ENCODE assay signal across 8 cellular contexts in genomic region chr19:13953021-13953531, GRCh38. TPM values are rescaled to one million over a fixed set of nuclear protein-coding genes. Genes with fewer than 3 reads are reported as not detected.
DNase-seq lines count a peak whose midpoint lies in the region; ATAC-seq and TF ChIP-seq lines count a peak whose summit lies in the region.

No MANE protein-coding gene starts in this region.

- no peaks in the 10 kb centered on the region for H3K9me3 ChIP-seq in CD8-positive, alpha-beta T cell (ENCODE audit: low read length)
- no peaks in the 10 kb centered on the region for H3K9me3 ChIP-seq in iPS-20b (ENCODE audit: insufficient read depth, low read depth, low read length)
- H3K9me3 ChIP-seq in spleen: no peaks in the 10 kb centered on the region

- peak overlapping the region; percentile 82 for H3K4me3 Mint-ChIP-seq in CD8-positive, alpha-beta T cell
- peak overlapping the region; percentile 90 to 98 (median 92) for H3K4me3 Mint-ChIP-seq in brain

- no peak for TF ChIP-seq POLR2A in spleen (IDR thresholded peaks at IDR 0.05)

- POLR2A ChIA-PET in CD8-positive, alpha-beta T cell (lab: Charles Lee): interaction anchor here (1.0 to 4.2 kb wide), 12 partner anchors 26 to 184 kb away, joined by 3 to 25 read pairs (median 6); partner anchors contain the start of genes ASF1B, IL27RA and RFX1

- H3K27me3 ChIP-seq in CD8-positive, alpha-beta T cell (ENCODE audit: insufficient read depth, low read length): no peaks in the 10 kb centered on the region
- H3K27me3 ChIP-seq in iPS-20b (ENCODE audit: insufficient read depth, low read length) (no peaks in the 10 kb centered on the region), spleen (replicated peaks in 1 of 7) (no peaks in the 10 kb centered on the region)

- H3K9me3 Mint-ChIP-seq in CD8-positive, alpha-beta T cell: no peaks in the 10 kb centered on the region
- H3K9me3 Mint-ChIP-seq in brain: peaks cover 0 to 5% (median 0%) of the 10 kb centered on the region in 5 experiments

- H3K4me3 ChIP-seq in CD8-positive, alpha-beta T cell (ENCODE audit: low read depth, low read length): peak overlapping the region; percentile 63
- H3K4me3 ChIP-seq in LNCaP clone FGC (ENCODE audit: low read depth, low read length) (peak overlapping the region; percentile 84), iPS-20b (ENCODE audit: low read length) (peak overlapping the region; percentile 99), spleen (peak overlapping the region; percentile 70 to 93 (median 78))

- peak in 2 of 7 experiments; percentile 16 to 52 for DNase-seq in CD8-positive, alpha-beta T cell
- DNase-seq in LNCaP clone FGC (ENCODE audit: low read depth) (no peak), spleen (no peak), T1000 (lab: John Stamatoyannopoulos, UW) (no peak), HuH-7 (ENCODE audit: low spot score) (no peak)

- intact Hi-C loops in CD8-positive, alpha-beta T cell (cut with DNase I, micrococcal nuclease): loop anchor here in 1 of 2 experiments (5.0 kb wide), 1 partner anchor 94 kb away; no protein-coding TSS in a partner anchor
- intact Hi-C loops in spleen (cut with DNase I; ENCODE audit: low total_unique reads): loop anchor here (10.0 kb wide), 1 partner anchor 82 kb away; the partner anchor contains the start of gene IL27RA

- no peaks in the 10 kb centered on the region for H3K27me3 Mint-ChIP-seq in CD8-positive, alpha-beta T cell (ENCODE audit: low read depth)
- peaks cover 6% of the 10 kb centered on the region for H3K27me3 Mint-ChIP-seq in brain

- peak overlapping the region; percentile 76 for H3K27ac ChIP-seq in CD8-positive, alpha-beta T cell (ENCODE audit: low read depth, low read length)
- H3K27ac ChIP-seq in iPS-20b (ENCODE audit: low read length) (peak overlapping the region; percentile 61), spleen (peak overlapping the region in 6 of 8 donors; percentile 82 to 94 (median 92))

- TF ChIP-seq CTCF in CD8-positive, alpha-beta T cell (IDR thresholded peaks at IDR 0.05): no peak
- TF ChIP-seq CTCF in LNCaP clone FGC (IDR thresholded peaks at IDR 0.05; ENCODE audit: control insufficient read depth, extremely low read depth, insufficient read depth): no peak
- no peak for TF ChIP-seq CTCF in brain (conservative IDR thresholded peaks at IDR 0.05)
- no peak for TF ChIP-seq CTCF in spleen (IDR thresholded peaks at IDR 0.05 in 8 of 11, conservative IDR thresholded peaks at IDR 0.05 in 3 of 11)

- CTCF ChIA-PET in CD8-positive, alpha-beta T cell (lab: Charles Lee): interaction anchor here (1.0 to 1.9 kb wide), 7 partner anchors 46 to 129 kb away, joined by 3 to 9 read pairs (median 4); partner anchors contain the start of gene RFX1

- peaks cover 32% of the 10 kb centered on the region for H3K36me3 Mint-ChIP-seq in CD8-positive, alpha-beta T cell
- H3K36me3 Mint-ChIP-seq in brain: peaks cover 14% of the 10 kb centered on the region

- peaks cover 29% of the 10 kb centered on the region for H3K36me3 ChIP-seq in CD8-positive, alpha-beta T cell (ENCODE audit: insufficient read depth, low read length)
- H3K36me3 ChIP-seq in iPS-20b (ENCODE audit: insufficient read depth, low read depth, low read length): peaks cover 43% of the 10 kb centered on the region
- H3K36me3 ChIP-seq in spleen: peaks cover 4 to 42% (median 36%) of the 10 kb centered on the region in 6 donors

- ATAC-seq in CD8-positive, alpha-beta T cell: no peak
- no peak for ATAC-seq in GM18498 (IDR thresholded peaks at IDR 0.05; ENCODE audit: unreplicated experiment)

- peak overlapping the region; percentile 85; the same call in 1 of the 2 replicates for H3K9ac ChIP-seq in iPS-20b (ENCODE audit: low read depth, low read length)

- WGBS in spleen, 5 donors: 9 to 21% (median 13%) methylated on average over 8 to 10 of the region's 10 CpGs

- peak overlapping the region; percentile 73 for H3K27ac Mint-ChIP-seq in CD8-positive, alpha-beta T cell
- peak overlapping the region; percentile 77 to 93 (median 91) for H3K27ac Mint-ChIP-seq in brain

- peaks cover 14% of the 10 kb centered on the region for H3K4me1 ChIP-seq in CD8-positive, alpha-beta T cell (ENCODE audit: insufficient read depth, low read length)
- H3K4me1 ChIP-seq in iPS-20b (ENCODE audit: insufficient read depth, low read length): 0 out of 2 replicates have a peak, but pooled peaks cover 3% of the 10 kb centered on the region
- H3K4me1 ChIP-seq in spleen: peaks cover 15 to 32% (median 22%) of the 10 kb centered on the region in 6 donors

- peaks cover 21% of the 10 kb centered on the region for H3K4me1 Mint-ChIP-seq in CD8-positive, alpha-beta T cell (ENCODE audit: low read depth)
- peaks cover 22% of the 10 kb centered on the region for H3K4me1 Mint-ChIP-seq in brain

RNA-seq across cellular contexts. Expression of gene DCAF15, which starts 0.8 kb away (rescaled TPM):
- 100 to 1,000 TPM in 1 of 2 experiments, 10 to 100 TPM in 1; 86.5 to 101 TPM for total RNA-seq in CD8-positive, alpha-beta T cell
- polyA plus RNA-seq in brain (ENCODE audit: insufficient read depth, low read depth, low replicate concordance) (52.5 TPM), spleen (10 to 100 TPM; 44.7 to 84.9 (median 79.0) TPM)
- 10 to 100 TPM; 27.7 to 58.6 (median 43.2) TPM for total RNA-seq in spleen

RNA-seq across cellular contexts. Expression of gene PODNL1, which starts 14.9 kb away (rescaled TPM):
- total RNA-seq in CD8-positive, alpha-beta T cell: not detected
- 2.4 TPM for polyA plus RNA-seq in brain (ENCODE audit: insufficient read depth, low read depth, low replicate concordance)
- total RNA-seq in spleen: 1 to 10 TPM in 2 of 7 donors, under 1 TPM in 4, not detected in 1; 0.19 to 3.0 (median 0.79) TPM
- polyA plus RNA-seq in spleen: under 1 TPM; 0.20 to 0.54 (median 0.41) TPM

RNA-seq across cellular contexts. Expression of gene CC2D1A, which starts 47.1 kb away (rescaled TPM):
- total RNA-seq in CD8-positive, alpha-beta T cell: 10 to 100 TPM; 11.3 to 16.0 TPM
- polyA plus RNA-seq in brain (ENCODE audit: insufficient read depth, low read depth, low replicate concordance) (75.2 TPM), spleen (10 to 100 TPM; 13.0 to 27.2 (median 24.5) TPM)
- 10 to 100 TPM; 26.2 to 40.1 (median 28.8) TPM for total RNA-seq in spleen

RNA-seq across cellular contexts. Expression of gene BRME1, which starts 47.2 kb away (rescaled TPM):
- 1 to 10 TPM; 1.0 to 1.2 TPM for total RNA-seq in CD8-positive, alpha-beta T cell
- polyA plus RNA-seq in brain (ENCODE audit: insufficient read depth, low read depth, low replicate concordance) (19.0 TPM), spleen (1 to 10 TPM; 1.3 to 3.8 (median 2.7) TPM)
- 1 to 10 TPM in 6 of 7 donors, under 1 TPM in 1; 0.97 to 3.5 (median 2.1) TPM for total RNA-seq in spleen

RNA-seq across cellular contexts. Expression of gene RFX1, which starts 53.0 kb away (rescaled TPM):
- total RNA-seq in CD8-positive, alpha-beta T cell: 10 to 100 TPM; 11.2 to 13.0 TPM
- 17.4 TPM for polyA plus RNA-seq in brain (ENCODE audit: insufficient read depth, low read depth, low replicate concordance)
- total RNA-seq in spleen: 10 to 100 TPM in 5 of 7 donors, 1 to 10 TPM in 2; 9.2 to 22.4 (median 17.9) TPM
- polyA plus RNA-seq in spleen: 1 to 10 TPM; 2.2 to 8.0 (median 4.2) TPM
